ENCODE assay signal across 1 cellular context in the genomic region with DNA sequence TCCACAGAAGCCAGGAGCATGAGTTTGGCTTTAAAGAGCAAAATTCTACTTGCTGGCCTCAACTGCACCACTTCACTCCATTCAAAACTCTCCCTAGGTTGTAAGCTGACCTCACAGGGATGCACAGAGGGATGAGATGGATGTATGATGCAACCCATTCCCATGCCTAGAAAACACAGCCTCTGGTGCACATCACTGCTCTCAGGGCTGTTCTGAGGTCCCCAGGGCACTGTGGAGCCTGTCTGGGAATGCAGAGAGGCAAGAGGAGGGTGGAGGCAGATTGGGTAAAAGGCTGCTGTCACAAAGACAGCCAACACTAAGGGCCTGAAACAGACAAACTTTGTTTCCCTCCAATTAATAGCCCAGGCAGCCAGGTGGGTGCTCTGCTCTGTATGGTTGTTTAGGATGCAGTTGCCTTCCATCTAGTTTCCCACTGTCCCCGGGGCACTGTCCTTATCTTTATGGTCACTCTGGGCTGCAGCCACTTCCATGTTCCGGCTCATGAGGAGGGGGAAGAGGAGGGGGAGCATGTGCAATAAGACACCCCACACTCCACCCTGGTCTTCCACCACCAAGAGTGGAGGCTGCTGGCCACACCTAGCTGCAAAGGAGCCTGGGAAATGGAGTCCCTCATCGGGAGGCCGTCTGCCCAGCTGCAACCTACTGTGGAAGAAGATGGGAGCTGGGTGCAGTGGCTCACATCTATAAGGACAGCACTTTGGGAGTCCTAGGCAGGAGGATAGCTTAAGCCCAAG.
TF ChIP-seq lines count a peak whose summit lies in the region.

No MANE protein-coding gene starts in this region.

TF ChIP-seq in GM23338, 12 proteins besides CTCF, POLR2A, EP300 and RAD21 (continued from another document):
- TF ChIP-seq, protein P1, sequence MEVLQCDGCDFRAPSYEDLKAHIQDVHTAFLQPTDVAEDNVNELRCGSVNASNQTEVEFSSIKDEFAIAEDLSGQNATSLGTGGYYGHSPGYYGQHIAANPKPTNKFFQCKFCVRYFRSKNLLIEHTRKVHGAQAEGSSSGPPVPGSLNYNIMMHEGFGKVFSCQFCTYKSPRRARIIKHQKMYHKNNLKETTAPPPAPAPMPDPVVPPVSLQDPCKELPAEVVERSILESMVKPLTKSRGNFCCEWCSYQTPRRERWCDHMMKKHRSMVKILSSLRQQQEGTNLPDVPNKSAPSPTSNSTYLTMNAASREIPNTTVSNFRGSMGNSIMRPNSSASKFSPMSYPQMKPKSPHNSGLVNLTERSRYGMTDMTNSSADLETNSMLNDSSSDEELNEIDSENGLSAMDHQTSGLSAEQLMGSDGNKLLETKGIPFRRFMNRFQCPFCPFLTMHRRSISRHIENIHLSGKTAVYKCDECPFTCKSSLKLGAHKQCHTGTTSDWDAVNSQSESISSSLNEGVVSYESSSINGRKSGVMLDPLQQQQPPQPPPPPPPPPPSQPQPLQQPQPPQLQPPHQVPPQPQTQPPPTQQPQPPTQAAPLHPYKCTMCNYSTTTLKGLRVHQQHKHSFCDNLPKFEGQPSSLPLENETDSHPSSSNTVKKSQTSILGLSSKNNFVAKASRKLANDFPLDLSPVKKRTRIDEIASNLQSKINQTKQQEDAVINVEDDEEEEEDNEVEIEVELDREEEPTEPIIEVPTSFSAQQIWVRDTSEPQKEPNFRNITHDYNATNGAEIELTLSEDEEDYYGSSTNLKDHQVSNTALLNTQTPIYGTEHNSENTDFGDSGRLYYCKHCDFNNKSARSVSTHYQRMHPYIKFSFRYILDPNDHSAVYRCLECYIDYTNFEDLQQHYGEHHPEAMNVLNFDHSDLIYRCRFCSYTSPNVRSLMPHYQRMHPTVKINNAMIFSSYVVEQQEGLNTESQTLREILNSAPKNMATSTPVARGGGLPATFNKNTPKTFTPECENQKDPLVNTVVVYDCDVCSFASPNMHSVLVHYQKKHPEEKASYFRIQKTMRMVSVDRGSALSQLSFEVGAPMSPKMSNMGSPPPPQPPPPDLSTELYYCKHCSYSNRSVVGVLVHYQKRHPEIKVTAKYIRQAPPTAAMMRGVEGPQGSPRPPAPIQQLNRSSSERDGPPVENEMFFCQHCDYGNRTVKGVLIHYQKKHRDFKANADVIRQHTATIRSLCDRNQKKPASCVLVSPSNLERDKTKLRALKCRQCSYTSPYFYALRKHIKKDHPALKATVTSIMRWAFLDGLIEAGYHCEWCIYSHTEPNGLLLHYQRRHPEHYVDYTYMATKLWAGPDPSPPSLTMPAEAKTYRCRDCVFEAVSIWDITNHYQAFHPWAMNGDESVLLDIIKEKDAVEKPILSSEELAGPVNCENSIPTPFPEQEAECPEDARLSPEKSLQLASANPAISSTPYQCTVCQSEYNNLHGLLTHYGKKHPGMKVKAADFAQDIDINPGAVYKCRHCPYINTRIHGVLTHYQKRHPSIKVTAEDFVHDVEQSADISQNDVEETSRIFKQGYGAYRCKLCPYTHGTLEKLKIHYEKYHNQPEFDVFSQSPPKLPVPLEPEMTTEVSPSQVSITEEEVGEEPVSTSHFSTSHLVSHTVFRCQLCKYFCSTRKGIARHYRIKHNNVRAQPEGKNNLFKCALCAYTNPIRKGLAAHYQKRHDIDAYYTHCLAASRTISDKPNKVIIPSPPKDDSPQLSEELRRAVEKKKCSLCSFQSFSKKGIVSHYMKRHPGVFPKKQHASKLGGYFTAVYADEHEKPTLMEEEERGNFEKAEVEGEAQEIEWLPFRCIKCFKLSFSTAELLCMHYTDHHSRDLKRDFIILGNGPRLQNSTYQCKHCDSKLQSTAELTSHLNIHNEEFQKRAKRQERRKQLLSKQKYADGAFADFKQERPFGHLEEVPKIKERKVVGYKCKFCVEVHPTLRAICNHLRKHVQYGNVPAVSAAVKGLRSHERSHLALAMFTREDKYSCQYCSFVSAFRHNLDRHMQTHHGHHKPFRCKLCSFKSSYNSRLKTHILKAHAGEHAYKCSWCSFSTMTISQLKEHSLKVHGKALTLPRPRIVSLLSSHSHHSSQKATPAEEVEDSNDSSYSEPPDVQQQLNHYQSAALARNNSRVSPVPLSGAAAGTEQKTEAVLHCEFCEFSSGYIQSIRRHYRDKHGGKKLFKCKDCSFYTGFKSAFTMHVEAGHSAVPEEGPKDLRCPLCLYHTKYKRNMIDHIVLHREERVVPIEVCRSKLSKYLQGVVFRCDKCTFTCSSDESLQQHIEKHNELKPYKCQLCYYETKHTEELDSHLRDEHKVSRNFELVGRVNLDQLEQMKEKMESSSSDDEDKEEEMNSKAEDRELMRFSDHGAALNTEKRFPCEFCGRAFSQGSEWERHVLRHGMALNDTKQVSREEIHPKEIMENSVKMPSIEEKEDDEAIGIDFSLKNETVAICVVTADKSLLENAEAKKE (CRISPR knock-in tag; IDR thresholded peaks at IDR 0.05), result no peak
- TF ChIP-seq ZNF331 (CRISPR knock-in tag; IDR thresholded peaks at IDR 0.05; ENCODE audit: low read depth) (no peak), JUNB (IDR thresholded peaks at IDR 0.05; ENCODE audit: unreplicated experiment) (no peak), POLR2AphosphoS5 (IDR thresholded peaks at IDR 0.05; ENCODE audit: low read depth) (no peak), STAT1 (IDR thresholded peaks at IDR 0.05; ENCODE audit: unreplicated experiment) (no peak)
- TF ChIP-seq, protein P2, sequence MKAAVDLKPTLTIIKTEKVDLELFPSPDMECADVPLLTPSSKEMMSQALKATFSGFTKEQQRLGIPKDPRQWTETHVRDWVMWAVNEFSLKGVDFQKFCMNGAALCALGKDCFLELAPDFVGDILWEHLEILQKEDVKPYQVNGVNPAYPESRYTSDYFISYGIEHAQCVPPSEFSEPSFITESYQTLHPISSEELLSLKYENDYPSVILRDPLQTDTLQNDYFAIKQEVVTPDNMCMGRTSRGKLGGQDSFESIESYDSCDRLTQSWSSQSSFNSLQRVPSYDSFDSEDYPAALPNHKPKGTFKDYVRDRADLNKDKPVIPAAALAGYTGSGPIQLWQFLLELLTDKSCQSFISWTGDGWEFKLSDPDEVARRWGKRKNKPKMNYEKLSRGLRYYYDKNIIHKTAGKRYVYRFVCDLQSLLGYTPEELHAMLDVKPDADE (IDR thresholded peaks at IDR 0.05), result no peak
- TF ChIP-seq, protein P3, sequence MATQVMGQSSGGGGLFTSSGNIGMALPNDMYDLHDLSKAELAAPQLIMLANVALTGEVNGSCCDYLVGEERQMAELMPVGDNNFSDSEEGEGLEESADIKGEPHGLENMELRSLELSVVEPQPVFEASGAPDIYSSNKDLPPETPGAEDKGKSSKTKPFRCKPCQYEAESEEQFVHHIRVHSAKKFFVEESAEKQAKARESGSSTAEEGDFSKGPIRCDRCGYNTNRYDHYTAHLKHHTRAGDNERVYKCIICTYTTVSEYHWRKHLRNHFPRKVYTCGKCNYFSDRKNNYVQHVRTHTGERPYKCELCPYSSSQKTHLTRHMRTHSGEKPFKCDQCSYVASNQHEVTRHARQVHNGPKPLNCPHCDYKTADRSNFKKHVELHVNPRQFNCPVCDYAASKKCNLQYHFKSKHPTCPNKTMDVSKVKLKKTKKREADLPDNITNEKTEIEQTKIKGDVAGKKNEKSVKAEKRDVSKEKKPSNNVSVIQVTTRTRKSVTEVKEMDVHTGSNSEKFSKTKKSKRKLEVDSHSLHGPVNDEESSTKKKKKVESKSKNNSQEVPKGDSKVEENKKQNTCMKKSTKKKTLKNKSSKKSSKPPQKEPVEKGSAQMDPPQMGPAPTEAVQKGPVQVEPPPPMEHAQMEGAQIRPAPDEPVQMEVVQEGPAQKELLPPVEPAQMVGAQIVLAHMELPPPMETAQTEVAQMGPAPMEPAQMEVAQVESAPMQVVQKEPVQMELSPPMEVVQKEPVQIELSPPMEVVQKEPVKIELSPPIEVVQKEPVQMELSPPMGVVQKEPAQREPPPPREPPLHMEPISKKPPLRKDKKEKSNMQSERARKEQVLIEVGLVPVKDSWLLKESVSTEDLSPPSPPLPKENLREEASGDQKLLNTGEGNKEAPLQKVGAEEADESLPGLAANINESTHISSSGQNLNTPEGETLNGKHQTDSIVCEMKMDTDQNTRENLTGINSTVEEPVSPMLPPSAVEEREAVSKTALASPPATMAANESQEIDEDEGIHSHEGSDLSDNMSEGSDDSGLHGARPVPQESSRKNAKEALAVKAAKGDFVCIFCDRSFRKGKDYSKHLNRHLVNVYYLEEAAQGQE (IDR thresholded peaks at IDR 0.05; ENCODE audit: unreplicated experiment), result no peak
